Comparison of ENCODE assay signal across 1 cellular context in the genomic region with DNA sequence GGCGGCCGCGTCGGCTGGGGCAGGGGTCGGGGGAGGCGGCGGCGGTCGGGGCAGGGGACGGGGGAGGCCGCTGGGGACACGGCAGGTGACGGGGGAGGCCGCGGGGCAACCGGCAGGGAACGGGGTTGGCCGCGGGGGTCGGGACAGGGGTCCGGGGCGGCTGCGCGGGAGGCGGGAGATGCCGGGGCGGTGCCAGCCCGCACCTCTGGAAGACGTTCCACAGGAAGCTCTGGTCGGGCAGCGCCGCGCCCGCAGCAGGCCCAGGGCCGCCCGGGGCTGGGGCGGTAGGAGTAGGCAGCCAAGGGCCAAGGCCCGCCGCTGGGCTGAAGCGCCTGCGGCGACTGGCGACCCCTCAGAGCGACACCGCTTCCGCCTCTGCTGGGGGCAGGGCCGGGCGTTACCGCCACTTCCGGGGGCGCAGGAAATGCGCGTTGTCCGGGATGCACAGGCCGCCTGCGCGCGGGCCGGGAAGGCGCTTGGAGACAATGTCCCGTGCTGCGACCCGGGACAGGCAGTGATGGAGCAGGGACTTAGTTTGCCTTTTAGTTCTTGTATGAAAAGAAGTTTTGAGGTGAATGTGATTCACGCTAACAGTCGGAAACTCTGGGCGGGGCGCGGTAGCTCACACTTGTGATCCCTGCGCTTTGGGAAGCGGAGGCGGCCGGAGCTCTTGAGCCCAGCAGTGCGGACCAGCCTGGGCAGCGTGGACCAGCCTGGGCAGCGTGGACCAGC.
A peak's percentile ranks its signal among the peaks of the same experiment; 100 is the strongest.
TF ChIP-seq lines count a peak whose summit lies in the region.

No MANE protein-coding gene starts in this region.

TF ChIP-seq in HepG2, 621 proteins besides CTCF, POLR2A, EP300 and RAD21 (continued from another document and continues in another):
- TF ChIP-seq, protein P1, sequence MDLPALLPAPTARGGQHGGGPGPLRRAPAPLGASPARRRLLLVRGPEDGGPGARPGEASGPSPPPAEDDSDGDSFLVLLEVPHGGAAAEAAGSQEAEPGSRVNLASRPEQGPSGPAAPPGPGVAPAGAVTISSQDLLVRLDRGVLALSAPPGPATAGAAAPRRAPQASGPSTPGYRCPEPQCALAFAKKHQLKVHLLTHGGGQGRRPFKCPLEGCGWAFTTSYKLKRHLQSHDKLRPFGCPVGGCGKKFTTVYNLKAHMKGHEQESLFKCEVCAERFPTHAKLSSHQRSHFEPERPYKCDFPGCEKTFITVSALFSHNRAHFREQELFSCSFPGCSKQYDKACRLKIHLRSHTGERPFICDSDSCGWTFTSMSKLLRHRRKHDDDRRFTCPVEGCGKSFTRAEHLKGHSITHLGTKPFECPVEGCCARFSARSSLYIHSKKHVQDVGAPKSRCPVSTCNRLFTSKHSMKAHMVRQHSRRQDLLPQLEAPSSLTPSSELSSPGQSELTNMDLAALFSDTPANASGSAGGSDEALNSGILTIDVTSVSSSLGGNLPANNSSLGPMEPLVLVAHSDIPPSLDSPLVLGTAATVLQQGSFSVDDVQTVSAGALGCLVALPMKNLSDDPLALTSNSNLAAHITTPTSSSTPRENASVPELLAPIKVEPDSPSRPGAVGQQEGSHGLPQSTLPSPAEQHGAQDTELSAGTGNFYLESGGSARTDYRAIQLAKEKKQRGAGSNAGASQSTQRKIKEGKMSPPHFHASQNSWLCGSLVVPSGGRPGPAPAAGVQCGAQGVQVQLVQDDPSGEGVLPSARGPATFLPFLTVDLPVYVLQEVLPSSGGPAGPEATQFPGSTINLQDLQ (CRISPR knock-in tag; IDR thresholded peaks at IDR 0.05) = no peak
- 0 out of 2 replicates have a peak, but pooled peaks have one; percentile 20 for TF ChIP-seq NAIF1 (CRISPR knock-in tag; IDR thresholded peaks at IDR 0.05; ENCODE audit: borderline replicate concordance)
- peak; percentile 89; the same call in 1 of the 2 replicates for TF ChIP-seq TGIF2 (CRISPR knock-in tag; IDR thresholded peaks at IDR 0.05)
- TF ChIP-seq, protein P2, sequence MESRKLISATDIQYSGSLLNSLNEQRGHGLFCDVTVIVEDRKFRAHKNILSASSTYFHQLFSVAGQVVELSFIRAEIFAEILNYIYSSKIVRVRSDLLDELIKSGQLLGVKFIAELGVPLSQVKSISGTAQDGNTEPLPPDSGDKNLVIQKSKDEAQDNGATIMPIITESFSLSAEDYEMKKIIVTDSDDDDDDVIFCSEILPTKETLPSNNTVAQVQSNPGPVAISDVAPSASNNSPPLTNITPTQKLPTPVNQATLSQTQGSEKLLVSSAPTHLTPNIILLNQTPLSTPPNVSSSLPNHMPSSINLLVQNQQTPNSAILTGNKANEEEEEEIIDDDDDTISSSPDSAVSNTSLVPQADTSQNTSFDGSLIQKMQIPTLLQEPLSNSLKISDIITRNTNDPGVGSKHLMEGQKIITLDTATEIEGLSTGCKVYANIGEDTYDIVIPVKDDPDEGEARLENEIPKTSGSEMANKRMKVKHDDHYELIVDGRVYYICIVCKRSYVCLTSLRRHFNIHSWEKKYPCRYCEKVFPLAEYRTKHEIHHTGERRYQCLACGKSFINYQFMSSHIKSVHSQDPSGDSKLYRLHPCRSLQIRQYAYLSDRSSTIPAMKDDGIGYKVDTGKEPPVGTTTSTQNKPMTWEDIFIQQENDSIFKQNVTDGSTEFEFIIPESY (CRISPR knock-in tag; IDR thresholded peaks at IDR 0.05) = 0 out of 2 replicates have a peak, but pooled peaks have one; percentile 21
- peak; percentile 77 for TF ChIP-seq DR1 (CRISPR knock-in tag; IDR thresholded peaks at IDR 0.05)
- peak; percentile 91 for TF ChIP-seq HOXA3 (CRISPR knock-in tag; IDR thresholded peaks at IDR 0.05)
- peak; percentile 38; the same call in 1 of the 2 replicates for TF ChIP-seq NCOA2 (CRISPR knock-in tag; IDR thresholded peaks at IDR 0.05)
- TF ChIP-seq ZC3H13 (CRISPR knock-in tag; IDR thresholded peaks at IDR 0.05) = no peak
- TF ChIP-seq, protein P3, sequence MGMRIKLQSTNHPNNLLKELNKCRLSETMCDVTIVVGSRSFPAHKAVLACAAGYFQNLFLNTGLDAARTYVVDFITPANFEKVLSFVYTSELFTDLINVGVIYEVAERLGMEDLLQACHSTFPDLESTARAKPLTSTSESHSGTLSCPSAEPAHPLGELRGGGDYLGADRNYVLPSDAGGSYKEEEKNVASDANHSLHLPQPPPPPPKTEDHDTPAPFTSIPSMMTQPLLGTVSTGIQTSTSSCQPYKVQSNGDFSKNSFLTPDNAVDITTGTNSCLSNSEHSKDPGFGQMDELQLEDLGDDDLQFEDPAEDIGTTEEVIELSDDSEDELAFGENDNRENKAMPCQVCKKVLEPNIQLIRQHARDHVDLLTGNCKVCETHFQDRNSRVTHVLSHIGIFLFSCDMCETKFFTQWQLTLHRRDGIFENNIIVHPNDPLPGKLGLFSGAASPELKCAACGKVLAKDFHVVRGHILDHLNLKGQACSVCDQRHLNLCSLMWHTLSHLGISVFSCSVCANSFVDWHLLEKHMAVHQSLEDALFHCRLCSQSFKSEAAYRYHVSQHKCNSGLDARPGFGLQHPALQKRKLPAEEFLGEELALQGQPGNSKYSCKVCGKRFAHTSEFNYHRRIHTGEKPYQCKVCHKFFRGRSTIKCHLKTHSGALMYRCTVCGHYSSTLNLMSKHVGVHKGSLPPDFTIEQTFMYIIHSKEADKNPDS (CRISPR knock-in tag; IDR thresholded peaks at IDR 0.05) = no peak
- TF ChIP-seq, protein P4, sequence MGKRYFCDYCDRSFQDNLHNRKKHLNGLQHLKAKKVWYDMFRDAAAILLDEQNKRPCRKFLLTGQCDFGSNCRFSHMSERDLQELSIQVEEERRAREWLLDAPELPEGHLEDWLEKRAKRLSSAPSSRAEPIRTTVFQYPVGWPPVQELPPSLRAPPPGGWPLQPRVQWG (CRISPR knock-in tag; IDR thresholded peaks at IDR 0.05; ENCODE audit: borderline replicate concordance, low read depth) = no peak
- TF ChIP-seq, protein P5, sequence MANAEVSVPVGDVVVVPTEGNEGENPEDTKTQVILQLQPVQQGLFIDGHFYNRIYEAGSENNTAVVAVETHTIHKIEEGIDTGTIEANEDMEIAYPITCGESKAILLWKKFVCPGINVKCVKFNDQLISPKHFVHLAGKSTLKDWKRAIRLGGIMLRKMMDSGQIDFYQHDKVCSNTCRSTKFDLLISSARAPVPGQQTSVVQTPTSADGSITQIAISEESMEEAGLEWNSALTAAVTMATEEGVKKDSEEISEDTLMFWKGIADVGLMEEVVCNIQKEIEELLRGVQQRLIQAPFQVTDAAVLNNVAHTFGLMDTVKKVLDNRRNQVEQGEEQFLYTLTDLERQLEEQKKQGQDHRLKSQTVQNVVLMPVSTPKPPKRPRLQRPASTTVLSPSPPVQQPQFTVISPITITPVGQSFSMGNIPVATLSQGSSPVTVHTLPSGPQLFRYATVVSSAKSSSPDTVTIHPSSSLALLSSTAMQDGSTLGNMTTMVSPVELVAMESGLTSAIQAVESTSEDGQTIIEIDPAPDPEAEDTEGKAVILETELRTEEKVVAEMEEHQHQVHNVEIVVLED (CRISPR knock-in tag; IDR thresholded peaks at IDR 0.05; ENCODE audit: borderline replicate concordance) = peak; percentile 68
- no peak for TF ChIP-seq ZBTB21 (CRISPR knock-in tag; IDR thresholded peaks at IDR 0.05)
- TF ChIP-seq CBX1 (IDR thresholded peaks at IDR 0.05; ENCODE audit: low read depth) = peak; percentile 76
- peak; percentile 80; the same call in 1 of the 2 replicates for TF ChIP-seq ZNF446 (CRISPR knock-in tag; IDR thresholded peaks at IDR 0.05)
- TF ChIP-seq ZNF274 (CRISPR knock-in tag; IDR thresholded peaks at IDR 0.05) = peak; percentile 85
- TF ChIP-seq CREM (IDR thresholded peaks at IDR 0.05) = peak; percentile 76; the same call in 1 of the 2 replicates
- TF ChIP-seq CREM (CRISPR knock-in tag; IDR thresholded peaks at IDR 0.05) = peak; percentile 44; the same call in 1 of the 2 replicates
- TF ChIP-seq FOXJ3 (CRISPR knock-in tag; IDR thresholded peaks at IDR 0.05; ENCODE audit: borderline replicate concordance) = 0 out of 2 replicates have a peak, but pooled peaks have one; percentile 40
- TF ChIP-seq TRIM24 (CRISPR knock-in tag; IDR thresholded peaks at IDR 0.05) = no peak
- peak; percentile 82 for TF ChIP-seq IKZF4 (CRISPR knock-in tag; IDR thresholded peaks at IDR 0.05; ENCODE audit: borderline replicate concordance, low read depth, not compliant biosample characterization)
- no peak for TF ChIP-seq TBL1XR1 (IDR thresholded peaks at IDR 0.05; ENCODE audit: borderline replicate concordance, low read length, partially characterized antibody)
- TF ChIP-seq, protein P6, sequence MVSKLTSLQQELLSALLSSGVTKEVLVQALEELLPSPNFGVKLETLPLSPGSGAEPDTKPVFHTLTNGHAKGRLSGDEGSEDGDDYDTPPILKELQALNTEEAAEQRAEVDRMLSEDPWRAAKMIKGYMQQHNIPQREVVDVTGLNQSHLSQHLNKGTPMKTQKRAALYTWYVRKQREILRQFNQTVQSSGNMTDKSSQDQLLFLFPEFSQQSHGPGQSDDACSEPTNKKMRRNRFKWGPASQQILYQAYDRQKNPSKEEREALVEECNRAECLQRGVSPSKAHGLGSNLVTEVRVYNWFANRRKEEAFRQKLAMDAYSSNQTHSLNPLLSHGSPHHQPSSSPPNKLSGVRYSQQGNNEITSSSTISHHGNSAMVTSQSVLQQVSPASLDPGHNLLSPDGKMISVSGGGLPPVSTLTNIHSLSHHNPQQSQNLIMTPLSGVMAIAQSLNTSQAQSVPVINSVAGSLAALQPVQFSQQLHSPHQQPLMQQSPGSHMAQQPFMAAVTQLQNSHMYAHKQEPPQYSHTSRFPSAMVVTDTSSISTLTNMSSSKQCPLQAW (CRISPR knock-in tag; IDR thresholded peaks at IDR 0.05) = peak; percentile 38; the same call in 1 of the 2 replicates
- no peak for TF ChIP-seq ZNF138 (CRISPR knock-in tag; IDR thresholded peaks at IDR 0.05; ENCODE audit: low read depth)
- TF ChIP-seq ZNF207 (IDR thresholded peaks at IDR 0.05; ENCODE audit: borderline replicate concordance) = no peak
- TF ChIP-seq, protein P7, sequence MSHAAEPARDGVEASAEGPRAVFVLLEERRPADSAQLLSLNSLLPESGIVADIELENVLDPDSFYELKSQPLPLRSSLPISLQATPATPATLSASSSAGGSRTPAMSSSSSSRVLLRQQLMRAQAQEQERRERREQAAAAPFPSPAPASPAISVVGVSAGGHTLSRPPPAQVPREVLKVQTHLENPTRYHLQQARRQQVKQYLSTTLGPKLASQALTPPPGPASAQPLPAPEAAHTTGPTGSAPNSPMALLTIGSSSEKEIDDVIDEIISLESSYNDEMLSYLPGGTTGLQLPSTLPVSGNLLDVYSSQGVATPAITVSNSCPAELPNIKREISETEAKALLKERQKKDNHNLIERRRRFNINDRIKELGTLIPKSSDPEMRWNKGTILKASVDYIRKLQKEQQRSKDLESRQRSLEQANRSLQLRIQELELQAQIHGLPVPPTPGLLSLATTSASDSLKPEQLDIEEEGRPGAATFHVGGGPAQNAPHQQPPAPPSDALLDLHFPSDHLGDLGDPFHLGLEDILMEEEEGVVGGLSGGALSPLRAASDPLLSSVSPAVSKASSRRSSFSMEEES (CRISPR knock-in tag; IDR thresholded peaks at IDR 0.05) = peak; percentile 35; the same call in 1 of the 2 replicates
- no peak for TF ChIP-seq SRSF9 (IDR thresholded peaks at IDR 0.05; ENCODE audit: borderline replicate concordance, insufficient read depth, low read depth, low read length, poor library complexity, severe bottlenecking)
- TF ChIP-seq, protein P8, sequence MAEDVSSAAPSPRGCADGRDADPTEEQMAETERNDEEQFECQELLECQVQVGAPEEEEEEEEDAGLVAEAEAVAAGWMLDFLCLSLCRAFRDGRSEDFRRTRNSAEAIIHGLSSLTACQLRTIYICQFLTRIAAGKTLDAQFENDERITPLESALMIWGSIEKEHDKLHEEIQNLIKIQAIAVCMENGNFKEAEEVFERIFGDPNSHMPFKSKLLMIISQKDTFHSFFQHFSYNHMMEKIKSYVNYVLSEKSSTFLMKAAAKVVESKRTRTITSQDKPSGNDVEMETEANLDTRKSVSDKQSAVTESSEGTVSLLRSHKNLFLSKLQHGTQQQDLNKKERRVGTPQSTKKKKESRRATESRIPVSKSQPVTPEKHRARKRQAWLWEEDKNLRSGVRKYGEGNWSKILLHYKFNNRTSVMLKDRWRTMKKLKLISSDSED (CRISPR knock-in tag; IDR thresholded peaks at IDR 0.05) = no peak
- no peak for TF ChIP-seq TP53 (CRISPR knock-in tag; conservative IDR thresholded peaks at IDR 0.05)
- TF ChIP-seq, protein P9, sequence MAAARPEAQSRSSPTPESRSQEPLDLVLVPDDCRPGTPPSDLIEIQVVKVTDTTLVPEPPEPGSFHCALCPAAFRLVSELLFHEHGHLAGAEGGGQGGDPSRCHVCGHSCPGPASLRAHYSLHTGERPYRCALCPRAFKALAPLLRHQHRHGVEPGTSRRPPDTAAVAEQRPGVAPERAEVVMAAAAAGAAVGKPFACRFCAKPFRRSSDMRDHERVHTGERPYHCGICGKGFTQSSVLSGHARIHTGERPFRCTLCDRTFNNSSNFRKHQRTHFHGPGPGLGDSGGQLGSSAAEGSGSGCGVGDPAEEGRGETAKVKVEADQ (CRISPR knock-in tag; IDR thresholded peaks at IDR 0.05; ENCODE audit: borderline replicate concordance) = 0 out of 2 replicates have a peak, but pooled peaks have one; percentile 66
- TF ChIP-seq ZNF572 (CRISPR knock-in tag; IDR thresholded peaks at IDR 0.05) = 0 out of 2 replicates have a peak, but pooled peaks have one; percentile 19
- TF ChIP-seq SMAD3 (CRISPR knock-in tag; IDR thresholded peaks at IDR 0.05) = peak; percentile 49; the same call in 1 of the 2 replicates
- 0 out of 2 replicates have a peak, but pooled peaks have one; percentile 62 for TF ChIP-seq EED (CRISPR knock-in tag; IDR thresholded peaks at IDR 0.05)
- TF ChIP-seq ZNF292 (CRISPR knock-in tag; IDR thresholded peaks at IDR 0.05; ENCODE audit: borderline replicate concordance, low read depth) = 0 out of 2 replicates have a peak, but pooled peaks have one; percentile 26
- TF ChIP-seq NR2C2 (CRISPR knock-in tag; IDR thresholded peaks at IDR 0.05; ENCODE audit: borderline replicate concordance) = peak; percentile 82
- peak; percentile 98 for TF ChIP-seq MAZ (IDR thresholded peaks at IDR 0.05; ENCODE audit: borderline replicate concordance, low read depth, low read length)
- TF ChIP-seq MAZ (CRISPR knock-in tag; IDR thresholded peaks at IDR 0.05; ENCODE audit: low read depth) = peak; percentile 88
- TF ChIP-seq KAT8 (CRISPR knock-in tag; IDR thresholded peaks at IDR 0.05) = peak; percentile 97
- TF ChIP-seq, protein P10, sequence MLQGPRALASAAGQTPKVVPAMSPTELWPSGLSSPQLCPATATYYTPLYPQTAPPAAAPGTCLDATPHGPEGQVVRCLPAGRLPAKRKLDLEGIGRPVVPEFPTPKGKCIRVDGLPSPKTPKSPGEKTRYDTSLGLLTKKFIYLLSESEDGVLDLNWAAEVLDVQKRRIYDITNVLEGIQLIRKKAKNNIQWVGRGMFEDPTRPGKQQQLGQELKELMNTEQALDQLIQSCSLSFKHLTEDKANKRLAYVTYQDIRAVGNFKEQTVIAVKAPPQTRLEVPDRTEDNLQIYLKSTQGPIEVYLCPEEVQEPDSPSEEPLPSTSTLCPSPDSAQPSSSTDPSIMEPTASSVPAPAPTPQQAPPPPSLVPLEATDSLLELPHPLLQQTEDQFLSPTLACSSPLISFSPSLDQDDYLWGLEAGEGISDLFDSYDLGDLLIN (CRISPR knock-in tag; IDR thresholded peaks at IDR 0.05; ENCODE audit: borderline replicate concordance) = peak; percentile 44; the same call in 1 of the 2 replicates
- TF ChIP-seq, protein P11, sequence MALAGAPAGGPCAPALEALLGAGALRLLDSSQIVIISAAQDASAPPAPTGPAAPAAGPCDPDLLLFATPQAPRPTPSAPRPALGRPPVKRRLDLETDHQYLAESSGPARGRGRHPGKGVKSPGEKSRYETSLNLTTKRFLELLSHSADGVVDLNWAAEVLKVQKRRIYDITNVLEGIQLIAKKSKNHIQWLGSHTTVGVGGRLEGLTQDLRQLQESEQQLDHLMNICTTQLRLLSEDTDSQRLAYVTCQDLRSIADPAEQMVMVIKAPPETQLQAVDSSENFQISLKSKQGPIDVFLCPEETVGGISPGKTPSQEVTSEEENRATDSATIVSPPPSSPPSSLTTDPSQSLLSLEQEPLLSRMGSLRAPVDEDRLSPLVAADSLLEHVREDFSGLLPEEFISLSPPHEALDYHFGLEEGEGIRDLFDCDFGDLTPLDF (CRISPR knock-in tag; IDR thresholded peaks at IDR 0.05) = peak; percentile 76
- no peak for TF ChIP-seq ZBTB1 (CRISPR knock-in tag; IDR thresholded peaks at IDR 0.05; ENCODE audit: borderline replicate concordance)
